ENCODE assay signal across 19 cellular contexts in genomic region chr21:15564907-15565306, GRCh38.
"Had no signal": no experiment of that assay in that cellular context is flagged by ENCODE, and none has a peak within 500 bp of the region (broad histone marks: within the 10 kb centered on the region; RNA-seq: fewer than 3 reads in every experiment).

No MANE protein-coding gene starts in this region.

- H3K27me3 ChIP-seq: breast epithelium, neutrophil, tibial artery, vagina had no signal

- H3K9me3 ChIP-seq: breast epithelium, neutrophil, tibial artery, vagina had no signal

- ATAC-seq: activated CD4-positive, CD25-positive, alpha-beta regulatory T cell treated with anti-CD3 and anti-CD28 coated beads, Interleukin-2, amount 50 U/mL, for 24 hours; activated T-cell treated with anti-CD3 and anti-CD28 coated beads, Interleukin-2, amount 50 U/mL, for 4 hours; natural killer cell; stimulated activated naive CD8-positive, alpha-beta T cell treated with anti-CD3 and anti-CD28 coated beads, Interleukin-15, Interleukin-2, amounts not matched to agents 100 U/mL and 50 U/mL, for 24 hours had no signal

- H2AFZ ChIP-seq: parathyroid adenoma had no signal

- H3K4me3 ChIP-seq: breast epithelium, tibial artery, vagina had no signal

- H3K79me2 ChIP-seq: parathyroid adenoma had no signal

- H3K36me3 ChIP-seq: breast epithelium, neutrophil, tibial artery, vagina had no signal

- H3K4me1 ChIP-seq: breast epithelium, parathyroid adenoma, tibial artery, vagina had no signal

- DNase-seq: activated CD4-positive, alpha-beta T cell treated with anti-CD3 and anti-CD28 coated beads, Interleukin-2, amount 50 U/mL, for 1 hour; activated CD8-positive, alpha-beta memory T cell treated with anti-CD3 and anti-CD28 coated beads, Interleukin-2, amount 50 U/mL, for 4 hours; activated naive CD4-positive, alpha-beta T cell treated with anti-CD3 and anti-CD28 coated beads for 36 hours; activated T-cell treated with anti-CD3 and anti-CD28 coated beads, Interleukin-2, amount 50 U/mL, for 4 hours; aorta; effector CD4-positive, alpha-beta T cell; foreskin fibroblast; hippocampal formation; islet precursor cell; natural killer cell; stimulated activated CD4-positive, alpha-beta T cell treated with anti-CD3 and anti-CD28 coated beads, Interleukin-2, amount 100 ng/mL, for 24 hours; stimulated activated naive CD8-positive, alpha-beta T cell treated with anti-CD3 and anti-CD28 coated beads, Interleukin-15, Interleukin-2, amounts not matched to agents 100 U/mL and 50 U/mL, for 24 hours; substantia nigra; tibial artery had no signal

- H3K27ac ChIP-seq: neutrophil, parathyroid adenoma, tibial artery, vagina had no signal
